ENCODE assay signal across 10 cellular contexts in genomic region chr6:2688416-2689064, GRCh38.
DNase-seq lines count a peak whose midpoint lies in the region; ATAC-seq and TF ChIP-seq lines count a peak whose summit lies in the region.
"Had no signal": no experiment of that assay in that cellular context is flagged by ENCODE, and none has a peak within 500 bp of the region (broad histone marks: within the 10 kb centered on the region; RNA-seq: fewer than 3 reads in every experiment).

No MANE protein-coding gene starts in this region.

- peak overlapping the region; percentile 59 for H3K27ac Mint-ChIP-seq in nephron progenitor cell

- peaks cover 11% of the 10 kb centered on the region for H3K9me3 Mint-ChIP-seq in nephron progenitor cell

- DNase-seq in Daoy (ENCODE audit: low read depth) (peak; percentile 81), M059J (ENCODE audit: low read depth) (peak; percentile 95), astrocyte of the spinal cord (ENCODE audit: low read depth, low spot score) (peak; percentile 92), nephron progenitor cell (no peak), right atrium auricular region (ENCODE audit: low spot score) (no peak), superior temporal gyrus (ENCODE audit: extremely low spot score) (no peak), globus pallidus (ENCODE audit: low spot score) (no peak)
- DNase-seq: stimulated activated CD8-positive, alpha-beta memory T cell treated with anti-CD3 and anti-CD28 coated beads, Interleukin-4, amount 100 ng/mL, for 48 hours had no signal

- H3K4me1 ChIP-seq in right atrium auricular region = no peaks in the 10 kb centered on the region

- no peak overlapping the region for H3K27ac ChIP-seq in right atrium auricular region
- H3K27ac ChIP-seq: hepatocyte had no signal

- peaks cover 36% of the 10 kb centered on the region for H3K4me1 Mint-ChIP-seq in nephron progenitor cell

- peaks cover 11% of the 10 kb centered on the region for H3K36me3 Mint-ChIP-seq in nephron progenitor cell (ENCODE audit: low read depth)

- H3K27me3 ChIP-seq in right atrium auricular region = no peaks in the 10 kb centered on the region
- H3K27me3 ChIP-seq: hepatocyte had no signal

- in situ Hi-C loops in astrocyte of the spinal cord (cut with HindIII; ENCODE audit: low sequenced_read_pairs) = no loop called here

- no peak overlapping the region for H3K4me3 ChIP-seq in astrocyte of the spinal cord (ENCODE audit: low read depth, low read length)
- H3K4me3 ChIP-seq in right atrium auricular region = no peak overlapping the region
- H3K4me3 ChIP-seq: hepatocyte had no signal

- TF ChIP-seq CTCF in astrocyte of the spinal cord (IDR thresholded peaks at IDR 0.05; ENCODE audit: low read depth, low read length) (no peak), nephron progenitor cell (IDR thresholded peaks at IDR 0.05) (no peak), right atrium auricular region (IDR thresholded peaks at IDR 0.05) (no peak)

- no peak for ATAC-seq in GM19023 (IDR thresholded peaks at IDR 0.05; ENCODE audit: unreplicated experiment)

- peaks cover 4% of the 10 kb centered on the region for H3K27me3 Mint-ChIP-seq in nephron progenitor cell (ENCODE audit: low read depth, poor library complexity)

- no peaks in the 10 kb centered on the region for H3K9me3 ChIP-seq in right atrium auricular region

- peaks cover 10% of the 10 kb centered on the region for H3K36me3 ChIP-seq in right atrium auricular region

- no peak overlapping the region for H3K4me3 Mint-ChIP-seq in nephron progenitor cell

Comparison
In these comparisons a context has a peak if more than half of its experiments do, and no peak if none do; other contexts are left out.
1. DNase-seq: peak in Daoy (single experiment), M059J (single experiment) and astrocyte of the spinal cord (single experiment); none in nephron progenitor cell (single experiment), right atrium auricular region (single experiment), superior temporal gyrus (single experiment) and globus pallidus (single experiment).